In genomic region chr5:10036136-10036535, GRCh38 we compare ENCODE assay signal across 19 cellular contexts.
DNase-seq lines count a peak whose midpoint lies in the region; ATAC-seq and TF ChIP-seq lines count a peak whose summit lies in the region.
"Had no signal": no experiment of that assay in that cellular context is flagged by ENCODE, and none has a peak within 500 bp of the region (broad histone marks: within the 10 kb centered on the region; RNA-seq: fewer than 3 reads in every experiment).

No MANE protein-coding gene starts in this region.

- CTCF ChIA-PET in IMR-90 (lab: Yijun Ruan, JAX): no interaction called here

- H3K18ac ChIP-seq in IMR-90 (ENCODE audit: low read depth, low read length) (no peak overlapping the region), mesendoderm (ENCODE audit: low read length) (no peak overlapping the region)

- no peaks in the 10 kb centered on the region; the same call in 1 of the 2 replicates for H3K9me3 ChIP-seq in IMR-90 (ENCODE audit: control insufficient read depth, insufficient read depth, low read length)

- H4K20me1 ChIP-seq in IMR-90 (ENCODE audit: insufficient read depth, low read length): no peaks in the 10 kb centered on the region

- H3K27ac ChIP-seq in IMR-90 (ENCODE audit: insufficient read depth, low read length) (no peak overlapping the region), mesendoderm (ENCODE audit: low read depth, low read length) (no peak overlapping the region)

- intact Hi-C loops in IMR-90 (cut with micrococcal nuclease): loop anchor here (10.0 kb wide), 1 partner anchor 881 kb away; no protein-coding TSS in a partner anchor

- H3K4me2 ChIP-seq in IMR-90 (ENCODE audit: low read depth, low read length): no peak overlapping the region
- no peak overlapping the region for H3K4me2 ChIP-seq in mesendoderm (ENCODE audit: low read length)

- TF ChIP-seq RAD21 in IMR-90 (IDR thresholded peaks at IDR 0.05; ENCODE audit: low read length): no peak

- no peak overlapping the region for H2AFZ ChIP-seq in IMR-90 (replicated peaks; ENCODE audit: low read length, poor library complexity)

- WGBS in IMR-90 (ENCODE audit: extremely low coverage in 2 of 2, insufficient read length in 1 of 2), 2 experiments: 64% methylated on average over 2 of the region's 2 CpGs; no CpG with 5 or more reads in 1 of the 2 experiments
- WGBS in mesendoderm (ENCODE audit: extremely low coverage, insufficient coverage, low lambda C conversion rate): no CpG with 5 or more reads among the region's 2 CpGs

- H3K4me1 ChIP-seq in IMR-90 (ENCODE audit: control insufficient read depth, insufficient read depth, low read length): no peaks in the 10 kb centered on the region; the same call in 1 of the 2 replicates
- H3K4me1 ChIP-seq in mesendoderm (ENCODE audit: control insufficient read depth, low read depth, low read length): peaks cover 2% of the 10 kb centered on the region

- no peak overlapping the region for H2BK20ac ChIP-seq in IMR-90 (ENCODE audit: low read depth, low read length)

- DNase-seq in AG20443 (ENCODE audit: low spot score) (peak; percentile 35), IMR-90 (peak; percentile 58), astrocyte of the cerebellum (ENCODE audit: low read depth) (peak; percentile 73), fibroblast of the conjunctiva (ENCODE audit: low read depth) (peak; percentile 6), mesendoderm (no peak), SIG-M5 treated with dmso at 0.1 percent for 504 hours (lab: John Stamatoyannopoulos, UW; ENCODE audit: unreplicated experiment) (no peak), NK-92 (lab: John Stamatoyannopoulos, UW; ENCODE audit: unreplicated experiment) (no peak), iPS-NIHi11 (ENCODE audit: low spot score) (no peak)
- DNase-seq: activated naive CD4-positive, alpha-beta T cell treated with anti-CD3 and anti-CD28 coated beads, Interleukin-2, amount 50 U/mL, for 16 hours; activated T-cell treated with anti-CD3 and anti-CD28 coated beads, Interleukin-2, amount 50 U/mL, for 4 hours; CD4-positive, alpha-beta memory T cell; GOT3; KG1; left cardiac atrium; naive thymus-derived CD8-positive, alpha-beta T cell; NCI-H1048; NCI-H2029 treated with DMSO at 0.1 percent for 48 hours; NCI-H446 treated with DMSO at 0.1 percent for 48 hours; stimulated activated CD8-positive, alpha-beta memory T cell treated with anti-CD3 and anti-CD28 coated beads, Interleukin-4, amount 100 ng/mL, for 48 hours had no signal

- H3K36me3 ChIP-seq in IMR-90 (ENCODE audit: control insufficient read depth, insufficient read depth, low read length) (no peaks in the 10 kb centered on the region), mesendoderm (ENCODE audit: control insufficient read depth, insufficient read depth, low read length) (no peaks in the 10 kb centered on the region)

- H2AK5ac ChIP-seq in IMR-90 (ENCODE audit: low read depth, low read length): no peak overlapping the region
- H2AK5ac ChIP-seq in mesendoderm (ENCODE audit: low read length): no peak overlapping the region

- H3K4me3 ChIP-seq in IMR-90 (ENCODE audit: insufficient read depth, low read depth, low read length) (no peak overlapping the region), astrocyte of the cerebellum (ENCODE audit: low read depth, low read length) (no peak overlapping the region), mesendoderm (ENCODE audit: low read length) (no peak overlapping the region)

- no peak for ATAC-seq in IMR-90 (ENCODE audit: low read depth)
- ATAC-seq: activated T-cell treated with anti-CD3 and anti-CD28 coated beads, Interleukin-2, amount 50 U/mL, for 4 hours; left cardiac atrium; naive thymus-derived CD8-positive, alpha-beta T cell had no signal

- dilution Hi-C loops in IMR-90 (cut with HindIII; ENCODE audit: low sequenced_read_pairs, unreplicated experiment): no loop called here

- peaks cover 3% of the 10 kb centered on the region; the same call in 1 of the 2 replicates for H3K9me1 ChIP-seq in IMR-90 (ENCODE audit: insufficient read depth, low read length)

- no peak overlapping the region for H3K56ac ChIP-seq in IMR-90 (ENCODE audit: extremely low read depth, insufficient read depth, low read length)
- H3K56ac ChIP-seq in mesendoderm (ENCODE audit: low read length): no peak overlapping the region

- H3K9ac ChIP-seq in IMR-90 (ENCODE audit: low read depth, low read length): no peak overlapping the region
- H3K9ac ChIP-seq in mesendoderm (ENCODE audit: low read length): no peak overlapping the region

- H4K91ac ChIP-seq in IMR-90 (ENCODE audit: insufficient read depth, low read depth, low read length): no peak overlapping the region

- H2BK120ac ChIP-seq in IMR-90 (ENCODE audit: low read depth, low read length): no peak overlapping the region
- H2BK120ac ChIP-seq in mesendoderm (ENCODE audit: low read depth, low read length): no peak overlapping the region

- no peak overlapping the region for H2AK9ac ChIP-seq in IMR-90 (replicated peaks; ENCODE audit: low read depth, low read length, poor library complexity)

- no peak overlapping the region for H2BK5ac ChIP-seq in IMR-90 (ENCODE audit: low read depth, low read length, poor library complexity, severe bottlenecking)
- no peak overlapping the region for H2BK5ac ChIP-seq in mesendoderm (ENCODE audit: low read length)

- peaks cover 3% of the 10 kb centered on the region for H3K27me3 ChIP-seq in IMR-90 (ENCODE audit: control insufficient read depth, insufficient read depth, low read length)
- no peaks in the 10 kb centered on the region for H3K27me3 ChIP-seq in mesendoderm (ENCODE audit: insufficient read depth, low read length, poor library complexity)

- TF ChIP-seq POLR2A in IMR-90 (IDR thresholded peaks at IDR 0.05; ENCODE audit: low read depth, low read length): no peak

- TF ChIP-seq CTCF in IMR-90 (conservative IDR thresholded peaks at IDR 0.05; ENCODE audit: low read depth, low read length): no peak
- no peak for TF ChIP-seq CTCF in astrocyte of the cerebellum (IDR thresholded peaks at IDR 0.05; ENCODE audit: low read depth, low read length, missing control alignments)

- no peak overlapping the region for H4K5ac ChIP-seq in IMR-90 (ENCODE audit: low read depth, low read length)
- H4K5ac ChIP-seq in mesendoderm (ENCODE audit: low read length): no peak overlapping the region

- H3K14ac ChIP-seq in IMR-90 (replicated peaks; ENCODE audit: low read depth, low read length): no peak overlapping the region

- no peak overlapping the region for H3K4ac ChIP-seq in IMR-90 (ENCODE audit: low read depth, low read length)
- no peak overlapping the region for H3K4ac ChIP-seq in mesendoderm (ENCODE audit: low read depth, low read length)

- no peaks in the 10 kb centered on the region for H3K79me1 ChIP-seq in IMR-90 (ENCODE audit: low read depth in 1 of 2, low read length in 2 of 2)
- no peaks in the 10 kb centered on the region for H3K79me1 ChIP-seq in mesendoderm (ENCODE audit: low read length)

- H4K8ac ChIP-seq in IMR-90 (ENCODE audit: low read depth in 2 of 2, low read length in 2 of 2) (no peak overlapping the region), mesendoderm (ENCODE audit: low read depth, low read length) (no peak overlapping the region)

- H2BK15ac ChIP-seq in IMR-90 (ENCODE audit: low read depth, low read length): no peak overlapping the region
- H2BK15ac ChIP-seq in mesendoderm (replicated peaks; ENCODE audit: low read depth): no peak overlapping the region

- BruUV-seq in IMR-90 (replicated peaks; lab: Mats Ljungman, UMichigan): no TSS peak

- no peaks in the 10 kb centered on the region for H3K79me2 ChIP-seq in mesendoderm (ENCODE audit: control insufficient read depth, insufficient read depth, low read length)

- in situ Hi-C loops in IMR-90 (cut with MboI; ENCODE audit: low sequenced_read_pairs) (no loop called here), astrocyte of the cerebellum (cut with HindIII; ENCODE audit: low sequenced_read_pairs) (no loop called here)

- POLR2A ChIA-PET in IMR-90 (lab: Charles Lee; ENCODE audit: unreplicated experiment): no interaction called here

- H3K23ac ChIP-seq in IMR-90 (ENCODE audit: low read depth, low read length): no peak overlapping the region
- H3K23ac ChIP-seq in mesendoderm (ENCODE audit: low read length): no peak overlapping the region

TF ChIP-seq in IMR-90, 13 proteins besides CTCF, POLR2A, EP300 and RAD21:
- no peak for TF ChIP-seq MAZ (IDR thresholded peaks at IDR 0.05; ENCODE audit: borderline replicate concordance, low read depth, low read length)
- no peak for TF ChIP-seq CEBPB (IDR thresholded peaks at IDR 0.05; ENCODE audit: low read depth, low read length)
- no peak for TF ChIP-seq RFX5 (IDR thresholded peaks at IDR 0.05; ENCODE audit: low read depth, low read length)
- TF ChIP-seq SMC3 (IDR thresholded peaks at IDR 0.05; ENCODE audit: low read depth, low read length): no peak
- TF ChIP-seq BHLHE40 (IDR thresholded peaks at IDR 0.05; ENCODE audit: low read depth, low read length): no peak
- no peak for TF ChIP-seq ELK1 (IDR thresholded peaks at IDR 0.05; ENCODE audit: borderline replicate concordance, low read depth, low read length)
- TF ChIP-seq RCOR1 (IDR thresholded peaks at IDR 0.05; ENCODE audit: insufficient replicate concordance, low read length): no peak
- no peak for TF ChIP-seq CHD1 (IDR thresholded peaks at IDR 0.05; ENCODE audit: low read depth, low read length)
- TF ChIP-seq FOS (IDR thresholded peaks at IDR 0.05; ENCODE audit: low read depth, low read length): no peak
- no peak for TF ChIP-seq MXI1 (IDR thresholded peaks at IDR 0.05; ENCODE audit: borderline replicate concordance, low read depth, low read length)
- no peak for TF ChIP-seq USF2 (IDR thresholded peaks at IDR 0.05; ENCODE audit: low read depth, low read length)
- no peak for TF ChIP-seq MAFK (IDR thresholded peaks at IDR 0.05; ENCODE audit: low read depth, low read length)
- TF ChIP-seq NFE2L2 (IDR thresholded peaks at IDR 0.05; ENCODE audit: low read depth, low read length): no peak

Comparison
In these comparisons a context has a peak if more than half of its experiments do, and no peak if none do; other contexts are left out.
1. DNase-seq: peak in AG20443 (single experiment), IMR-90 (single experiment), astrocyte of the cerebellum (single experiment) and fibroblast of the conjunctiva (single experiment); none in mesendoderm (single experiment), SIG-M5 treated with dmso at 0.1 percent for 504 hours (single experiment), NK-92 (single experiment) and iPS-NIHi11 (single experiment).